In the genomic region with DNA sequence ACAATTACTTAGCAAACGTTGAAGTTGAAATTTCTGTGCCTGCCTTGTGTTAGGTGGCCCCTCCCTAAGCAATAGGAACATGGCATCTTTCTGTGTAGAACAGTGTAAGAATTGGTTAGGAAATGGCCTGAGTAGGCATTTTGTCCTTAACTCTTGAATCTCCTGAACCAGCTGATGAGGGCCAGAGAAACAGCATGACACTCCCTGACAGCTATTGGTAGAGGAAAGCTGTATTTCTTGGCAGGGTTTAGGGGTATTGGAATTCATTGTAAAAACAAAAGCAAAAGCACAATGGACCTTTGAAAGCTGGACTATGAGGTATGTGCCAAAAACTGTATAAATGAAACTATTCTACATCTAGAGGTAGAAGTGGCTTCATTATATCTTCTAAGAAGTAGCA, we compare ENCODE assay signal across 13 cellular contexts. TPM values are rescaled to one million over a fixed set of nuclear protein-coding genes. Genes with fewer than 3 reads are reported as not detected.
DNase-seq lines count a peak whose midpoint lies in the region; ATAC-seq lines count a peak whose summit lies in the region.
"Had no signal": no experiment of that assay in that cellular context is flagged by ENCODE, and none has a peak within 500 bp of the region (broad histone marks: within the 10 kb centered on the region; RNA-seq: fewer than 3 reads in every experiment).

No MANE protein-coding gene starts in this region.

- no peak overlapping the region for H3K4me2 ChIP-seq in GM23248 (ENCODE audit: unreplicated experiment)
- H3K4me2 ChIP-seq in skeletal muscle satellite cell (ENCODE audit: low read length): peak overlapping the region; percentile 35
- H3K4me2 ChIP-seq: KMS-11 had no signal

- intact Hi-C loops in left cardiac atrium (cut with DNase I): no loop called here

- H3K9me3 ChIP-seq in GM23248 (ENCODE audit: low read depth) (no peaks in the 10 kb centered on the region), skeletal muscle satellite cell (replicated peaks; ENCODE audit: low read length) (no peaks in the 10 kb centered on the region)

- H2AFZ ChIP-seq in GM23248: no peak overlapping the region

- H3K27me3 ChIP-seq in GM23248 (replicated peaks; ENCODE audit: insufficient read depth) (no peaks in the 10 kb centered on the region), skeletal muscle satellite cell (ENCODE audit: control insufficient read depth, insufficient read depth, low read length) (no peaks in the 10 kb centered on the region)

- no peak overlapping the region for H3K27ac ChIP-seq in GM23248
- H3K27ac ChIP-seq: KMS-11 had no signal

- H3K79me2 ChIP-seq in GM23248 (ENCODE audit: insufficient read depth): no peaks in the 10 kb centered on the region; the same call in 1 of the 2 replicates

- ATAC-seq in left cardiac atrium (peak; percentile 55 to 60), HG02759 (IDR thresholded peaks at IDR 0.05; ENCODE audit: unreplicated experiment) (no peak)

- H4K20me1 ChIP-seq in GM23248 (ENCODE audit: insufficient read depth): no peaks in the 10 kb centered on the region

- WGBS in GM23248 (ENCODE audit: low coverage in 1 of 2, low lambda C conversion rate in 2 of 2, missing lambda C conversion rate in 2 of 2), 2 experiments: 57 to 72% methylated on average over 1 of the region's 1 CpG

- H3K4me1 ChIP-seq in GM23248 (ENCODE audit: insufficient read depth): peaks cover 45% of the 10 kb centered on the region
- H3K4me1 ChIP-seq in skeletal muscle satellite cell (ENCODE audit: control insufficient read depth, insufficient read depth, low read length): peaks cover 41% of the 10 kb centered on the region

- H3K9ac ChIP-seq in GM23248: no peak overlapping the region
- H3K9ac ChIP-seq in skeletal muscle satellite cell (ENCODE audit: low read depth, low read length): no peak overlapping the region
- H3K9ac ChIP-seq: KMS-11 had no signal

- H3K9me2 ChIP-seq in GM23248 (ENCODE audit: insufficient read depth): no peaks in the 10 kb centered on the region

- H3K4me3 ChIP-seq in GM23248 (no peak overlapping the region), skeletal muscle satellite cell (ENCODE audit: low read length) (no peak overlapping the region)

- peaks cover 43% of the 10 kb centered on the region for H3F3A ChIP-seq in GM23248 (ENCODE audit: insufficient read depth)

- H3K36me3 ChIP-seq in GM23248 (ENCODE audit: low read depth) (no peaks in the 10 kb centered on the region), skeletal muscle satellite cell (ENCODE audit: insufficient read depth, low read length) (peaks cover 16% of the 10 kb centered on the region)

- peak; percentile 45 for DNase-seq in GM23248
- DNase-seq in brain pericyte (ENCODE audit: low read depth, low spot score): peak; percentile 71
- no peak for DNase-seq in left cardiac atrium
- DNase-seq in NCI-H69 (lab: John Stamatoyannopoulos, UW): no peak
- DNase-seq in NCI-H1436 (lab: John Stamatoyannopoulos, UW): no peak
- no peak for DNase-seq in NCI-H2081 (lab: John Stamatoyannopoulos, UW)
- DNase-seq: activated T-cell treated with anti-CD3 and anti-CD28 coated beads for 4 hours, amniotic stem cell, NCI-H2029, posterior cingulate gyrus had no signal

- in situ Hi-C loops in GM23248 (cut with MboI): loop anchor here (25.0 kb wide), 1 partner anchor 642 kb away; no protein-coding TSS in a partner anchor

RNA-seq across cellular contexts. Expression of gene LRTM2, which starts 40.6 kb away (rescaled TPM):
- not detected in 2 replicates for total RNA-seq in GM23248 (2014; rRNA removed; shearing (Covaris generic))
- not detected in 2 replicates for polyA plus RNA-seq in GM23248 (2016; fragmentation: Nextera tagmentation; extraction: Ambion mirVana)
- total RNA-seq in left cardiac atrium: not detected
- not detected in 2 replicates for total RNA-seq in skeletal muscle satellite cell (2012; rRNA removed)

Comparison
In these comparisons a context has a peak if more than half of its experiments do, and no peak if none do; other contexts are left out.
1. DNase-seq: peak in GM23248 (single experiment) and brain pericyte (single experiment); none in left cardiac atrium (single experiment), NCI-H69 (single experiment), NCI-H1436 (single experiment) and NCI-H2081 (0 of 2).